32 cellular contexts compared by ENCODE assay signal in the genomic region with DNA sequence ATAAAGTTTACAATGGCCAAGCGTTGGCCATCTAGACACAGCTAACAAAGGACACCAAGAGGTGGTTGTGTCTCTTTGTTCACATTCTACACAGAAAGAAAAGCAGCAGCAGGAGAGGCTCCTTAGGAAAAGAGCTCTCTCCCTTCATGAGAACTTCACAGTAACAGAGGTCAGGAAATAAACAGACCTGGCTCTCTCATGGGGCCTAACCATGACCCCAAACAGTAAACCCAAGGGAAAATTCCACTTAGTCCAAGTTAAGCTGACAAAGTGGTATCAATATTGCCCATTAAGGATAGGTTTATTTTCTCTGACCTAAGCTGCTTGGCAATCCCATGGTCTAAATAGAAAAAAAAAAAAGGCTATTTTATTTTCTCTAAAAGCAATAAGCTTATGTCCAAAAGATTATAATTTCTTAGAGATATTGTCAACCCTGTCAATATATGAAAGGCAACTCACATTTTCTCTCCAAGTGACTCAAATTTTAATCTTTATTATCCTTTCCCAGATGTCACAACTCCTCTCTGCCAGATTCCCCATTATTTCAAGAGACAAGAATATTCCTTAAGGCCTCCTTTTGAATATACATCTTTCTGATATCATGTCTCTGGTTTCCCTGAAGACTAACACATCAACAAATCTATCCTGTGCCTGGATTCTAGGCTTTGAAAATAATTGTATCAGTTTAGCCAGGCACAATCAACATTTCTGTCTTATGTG.
"Had no signal": no experiment of that assay in that cellular context is flagged by ENCODE, and none has a peak within 500 bp of the region (broad histone marks: within the 10 kb centered on the region; RNA-seq: fewer than 3 reads in every experiment).

No MANE protein-coding gene starts in this region.

- H3K9me3 ChIP-seq: MG63 had no signal

- H3K4me3 ChIP-seq: K562, MG63, PC-9 had no signal

- H3K36me3 Mint-ChIP-seq: activated CD4-positive, alpha-beta memory T cell treated with anti-CD3 and anti-CD28 coated beads for 36 hours; activated naive CD8-positive, alpha-beta T cell treated with anti-CD3 and anti-CD28 coated beads for 36 hours had no signal

- H3K36me3 ChIP-seq: brain microvascular endothelial cell, MG63 had no signal

- H3K4me2 ChIP-seq: PC-9 had no signal

- H3K27ac ChIP-seq: brain microvascular endothelial cell, PC-9, RWPE1, VCaP had no signal

- H3K27ac Mint-ChIP-seq: activated B cell treated with CpG ODN at 0.5 μM for 24 hours; activated CD4-positive, alpha-beta memory T cell treated with anti-CD3 and anti-CD28 coated beads for 36 hours; activated naive CD4-positive, alpha-beta T cell treated with anti-CD3 and anti-CD28 coated beads for 36 hours; activated naive CD8-positive, alpha-beta T cell treated with anti-CD3 and anti-CD28 coated beads for 36 hours; activated T-helper 1 cell treated with anti-CD3 and anti-CD28 coated beads, Interleukin-12 subunit alpha, Interleukin-12 subunit beta, Interleukin-2, Interleukin-4 antibody, amounts not matched to agents 30 ng/mL and 10 ng/mL and 1 ng/mL, durations not matched to agents 14 hours and 24 hours and 36 hours had no signal

- H3K27me3 ChIP-seq: brain microvascular endothelial cell, MG63 had no signal

- H3K9me3 Mint-ChIP-seq: activated B cell treated with CpG ODN at 0.5 μM for 24 hours; activated CD4-positive, alpha-beta memory T cell treated with anti-CD3 and anti-CD28 coated beads for 36 hours; activated naive CD4-positive, alpha-beta T cell treated with anti-CD3 and anti-CD28 coated beads for 36 hours; activated naive CD8-positive, alpha-beta T cell treated with anti-CD3 and anti-CD28 coated beads for 36 hours; activated T-cell treated with anti-CD3 and anti-CD28 coated beads, Interleukin-2, amount 50 U/mL, for 4 hours; activated T-helper 1 cell treated with anti-CD3 and anti-CD28 coated beads, Interleukin-12 subunit alpha, Interleukin-12 subunit beta, Interleukin-2, Interleukin-4 antibody, amounts not matched to agents 30 ng/mL and 10 ng/mL and 1 ng/mL, durations not matched to agents 14 hours and 24 hours and 36 hours had no signal

- H3K4me3 Mint-ChIP-seq: activated B cell treated with CpG ODN at 0.5 μM for 24 hours; activated CD4-positive, alpha-beta memory T cell treated with anti-CD3 and anti-CD28 coated beads for 36 hours; activated naive CD4-positive, alpha-beta T cell treated with anti-CD3 and anti-CD28 coated beads for 36 hours; activated naive CD8-positive, alpha-beta T cell treated with anti-CD3 and anti-CD28 coated beads for 36 hours; activated T-cell treated with anti-CD3 and anti-CD28 coated beads, Interleukin-2, amount 50 U/mL, for 4 hours had no signal

- H2AFZ ChIP-seq: PC-9 had no signal

- DNase-seq: activated B cell treated with CpG ODN at 0.5 μM for 24 hours; activated CD4-positive, alpha-beta memory T cell treated with anti-CD3 and anti-CD28 coated beads for 36 hours; activated CD4-positive, alpha-beta T cell treated with anti-CD3 and anti-CD28 coated beads for 4 hours; activated CD4-positive, alpha-beta T cell treated with anti-CD3 and anti-CD28 coated beads, Interleukin-2, amount 50 U/mL, for 1 hour; activated CD4-positive, CD25-positive, alpha-beta regulatory T cell treated with anti-CD3 and anti-CD28 coated beads, Interleukin-2, amount 50 U/mL, for 72 hours; activated CD8-positive, alpha-beta memory T cell treated with anti-CD3 and anti-CD28 coated beads, Interleukin-2, amount 50 U/mL, for 4 hours; activated gamma-delta T cell treated with Interleukin-2 at 50 U/mL for 16 hours; activated naive CD4-positive, alpha-beta T cell treated with anti-CD3 and anti-CD28 coated beads for 36 hours; activated naive CD8-positive, alpha-beta T cell treated with anti-CD3 and anti-CD28 coated beads for 36 hours; activated T-cell treated with anti-CD3 and anti-CD28 coated beads for 4 hours; activated T-cell treated with anti-CD3 and anti-CD28 coated beads, Interleukin-2, amount 50 U/mL, for 4 hours; amniotic stem cell; aorta; brain microvascular endothelial cell; Kasumi-1; MG63; NCI-H1048; NCI-H1436 treated with DMSO at 0.1 percent for 48 hours; NCI-H1694 treated with DMSO at 0.1 percent for 48 hours; NCI-H2029; NCI-H345; NCI-H524 treated with DMSO at 0.1 percent for 48 hours; NK-92 treated with Interleukin-12 subunit alpha and Interleukin-12 subunit beta, amount 100 ng/mL, for 24 hours; PC-9; SW 1271; T-helper 1 cell; T-helper 2 cell; T-helper 9 cell had no signal

- H3K27me3 Mint-ChIP-seq: activated B cell treated with CpG ODN at 0.5 μM for 24 hours had no signal
